In genomic region chr1:36555041-36555440, GRCh38 we compare ENCODE assay signal across 26 cellular contexts.
"Had no signal": no experiment of that assay in that cellular context is flagged by ENCODE, and none has a peak within 500 bp of the region (broad histone marks: within the 10 kb centered on the region; RNA-seq: fewer than 3 reads in every experiment).

No MANE protein-coding gene starts in this region.

- H3K9me3 ChIP-seq: esophagus muscularis mucosa, heart right ventricle, left lung, psoas muscle, right lobe of liver, stomach, transverse colon had no signal

- H3K4me1 Mint-ChIP-seq: stimulated activated effector memory CD8-positive, alpha-beta T cell treated with anti-CD3 and anti-CD28 coated beads, Interleukin-12 subunit alpha, Interleukin-12 subunit beta, amount 100 ng/mL, for 72 hours had no signal

- H3K27ac ChIP-seq: dorsolateral prefrontal cortex, esophagus muscularis mucosa, foreskin keratinocyte, heart right ventricle, left lung, psoas muscle, right lobe of liver, stomach, transverse colon had no signal

- H3K36me3 Mint-ChIP-seq: naive thymus-derived CD8-positive, alpha-beta T cell; stimulated activated effector memory CD8-positive, alpha-beta T cell treated with anti-CD3 and anti-CD28 coated beads, Interleukin-12 subunit alpha, Interleukin-12 subunit beta, amount 100 ng/mL, for 72 hours had no signal

- H3K4me1 ChIP-seq: esophagus muscularis mucosa, foreskin keratinocyte, heart right ventricle, left lung, psoas muscle, right lobe of liver, stomach, transverse colon had no signal

- DNase-seq: caudate nucleus; cerebellar nuclear complex; dorsolateral prefrontal cortex; effector CD8-positive, alpha-beta T cell; foreskin keratinocyte; glutamatergic neuron; heart right ventricle; hippocampal formation; left cardiac atrium; left lung; mammary epithelial cell; mesendoderm; naive thymus-derived CD8-positive, alpha-beta T cell; nephron progenitor cell; nucleus accumbens; psoas muscle; retina; stimulated activated CD4-positive, alpha-beta T cell treated with anti-CD3 and anti-CD28 coated beads, Interleukin-2, amount 100 ng/mL, for 24 hours; stimulated activated CD4-positive, alpha-beta T cell treated with anti-CD3 and anti-CD28 coated beads, Interleukin-4, amount 100 ng/mL, for 24 hours; stimulated activated naive CD4-positive, alpha-beta T cell treated with Interleukin-2 at 50 U/mL for 16 hours; transverse colon had no signal

- H3K36me3 ChIP-seq: esophagus muscularis mucosa, heart right ventricle, left lung, right lobe of liver, stomach, transverse colon had no signal

- H3K27ac Mint-ChIP-seq: naive thymus-derived CD8-positive, alpha-beta T cell; nephron progenitor cell; stimulated activated effector memory CD8-positive, alpha-beta T cell treated with anti-CD3 and anti-CD28 coated beads, Interleukin-12 subunit alpha, Interleukin-12 subunit beta, amount 100 ng/mL, for 72 hours had no signal

- H3K4me2 ChIP-seq: smooth muscle cell had no signal

- H3K9me3 Mint-ChIP-seq: naive thymus-derived CD8-positive, alpha-beta T cell; nephron progenitor cell; stimulated activated effector memory CD8-positive, alpha-beta T cell treated with anti-CD3 and anti-CD28 coated beads, Interleukin-12 subunit alpha, Interleukin-12 subunit beta, amount 100 ng/mL, for 72 hours had no signal

- H3K4me3 Mint-ChIP-seq: naive thymus-derived CD8-positive, alpha-beta T cell; nephron progenitor cell; stimulated activated effector memory CD8-positive, alpha-beta T cell treated with anti-CD3 and anti-CD28 coated beads, Interleukin-12 subunit alpha, Interleukin-12 subunit beta, amount 100 ng/mL, for 72 hours had no signal

- H3K4me3 ChIP-seq: dorsolateral prefrontal cortex, esophagus muscularis mucosa, heart right ventricle, left lung, psoas muscle, right lobe of liver, smooth muscle cell, stomach, transverse colon had no signal

- H3K27me3 ChIP-seq: right lobe of liver had no signal

- ATAC-seq: foreskin keratinocyte; heart right ventricle; left cardiac atrium; left lung; naive thymus-derived CD8-positive, alpha-beta T cell; psoas muscle; right lobe of liver; stimulated activated effector memory CD8-positive, alpha-beta T cell treated with anti-CD3 and anti-CD28 coated beads, Interleukin-12 subunit alpha, Interleukin-12 subunit beta, amount 100 ng/mL, for 72 hours had no signal
